ENCODE assay signal across 10 cellular contexts in genomic region chr3:138950006-138950644, GRCh38. TPM values are rescaled to one million over a fixed set of nuclear protein-coding genes. Genes with fewer than 3 reads are reported as not detected.
DNase-seq lines count a peak whose midpoint lies in the region; ATAC-seq and TF ChIP-seq lines count a peak whose summit lies in the region.
"Had no signal": no experiment of that assay in that cellular context is flagged by ENCODE, and none has a peak within 500 bp of the region (broad histone marks: within the 10 kb centered on the region; RNA-seq: fewer than 3 reads in every experiment).

No MANE protein-coding gene starts in this region.

- no peaks in the 10 kb centered on the region for H3K36me3 ChIP-seq in SK-N-SH (replicated peaks in 1 of 2; ENCODE audit: control insufficient read depth in 1 of 2, insufficient read depth in 2 of 2, low read length in 1 of 2)
- no peaks in the 10 kb centered on the region for H3K36me3 ChIP-seq in osteoblast (ENCODE audit: insufficient read depth, low read length)

- no peaks in the 10 kb centered on the region for H3K79me2 ChIP-seq in SK-N-SH (ENCODE audit: insufficient read depth)
- no peaks in the 10 kb centered on the region for H3K79me2 ChIP-seq in osteoblast (ENCODE audit: insufficient read depth, low read length)

- CTCF ChIA-PET in SK-N-SH (lab: Yijun Ruan, JAX) = interaction anchor here (1.0 to 11.9 kb wide), 4 partner anchors 8 to 34 kb away, joined by 3 to 100 read pairs (median 5); no protein-coding TSS in a partner anchor

- peak overlapping the region; percentile 89 for H3K4me2 ChIP-seq in SK-N-SH
- peak overlapping the region; percentile 72 for H3K4me2 ChIP-seq in osteoblast (ENCODE audit: insufficient read depth, low read length)

- TF ChIP-seq CTCF in SK-N-SH (IDR thresholded peaks at IDR 0.05) (no peak), fibroblast of mammary gland (conservative IDR thresholded peaks at IDR 0.05; ENCODE audit: control insufficient read depth, insufficient read depth, low read depth, low read length) (no peak), osteoblast (IDR thresholded peaks at IDR 0.05; ENCODE audit: extremely low read depth, low read depth, low read length) (no peak)

- H3F3A ChIP-seq in SK-N-SH (replicated peaks; ENCODE audit: insufficient read depth) = peaks cover 5% of the 10 kb centered on the region

- no peak for TF ChIP-seq EP300 in SK-N-SH (IDR thresholded peaks at IDR 0.05; ENCODE audit: borderline replicate concordance in 1 of 2, low read depth in 1 of 2, low read length in 1 of 2)

- no peaks in the 10 kb centered on the region for H3K9me2 ChIP-seq in SK-N-SH

- H3K9me3 ChIP-seq in SK-N-SH (no peaks in the 10 kb centered on the region), osteoblast (ENCODE audit: low read depth, low read length) (no peaks in the 10 kb centered on the region)

- no peak for TF ChIP-seq RAD21 in SK-N-SH (IDR thresholded peaks at IDR 0.05; ENCODE audit: low read length)

- POLR2A ChIA-PET in SK-N-SH (lab: Yijun Ruan, JAX) = no interaction called here

- H3K27ac ChIP-seq in SK-N-SH (ENCODE audit: low read depth in 2 of 2, low read length in 1 of 2) (no peak overlapping the region), osteoblast (ENCODE audit: low read depth, low read length) (no peak overlapping the region)

- H3K27me3 ChIP-seq in SK-N-SH (ENCODE audit: insufficient read depth) = peaks cover 78% of the 10 kb centered on the region
- H3K27me3 ChIP-seq in osteoblast (ENCODE audit: insufficient read depth, low read length) = peaks cover 77% of the 10 kb centered on the region

- peak overlapping the region; percentile 34 to 53 for H3K4me3 ChIP-seq in SK-N-SH (ENCODE audit: low read depth in 2 of 2, low read length in 1 of 2)
- H3K4me3 ChIP-seq in fibroblast of mammary gland (ENCODE audit: control insufficient read depth, low read depth, low read length) = peak overlapping the region; percentile 7
- peak overlapping the region; percentile 56 for H3K4me3 ChIP-seq in osteoblast (ENCODE audit: insufficient read depth, low read length)

- H3K9ac ChIP-seq in SK-N-SH = no peak overlapping the region

- DNase-seq in GM03348 (ENCODE audit: low spot score) (peak; percentile 65), SK-N-SH (peak; percentile 73), fibroblast of mammary gland (ENCODE audit: low read depth) (peak; percentile 24), osteoblast (ENCODE audit: insufficient read length, low spot score, missing footprints) (peak; percentile 92), amniotic stem cell (lab: John Stamatoyannopoulos, UW) (no peak), foreskin melanocyte (no peak)

- H2AFZ ChIP-seq in SK-N-SH (ENCODE audit: low read depth) (peak overlapping the region; percentile 63; the same call in 1 of the 2 replicates), osteoblast (ENCODE audit: low read length) (peak overlapping the region; percentile 84)

- 6% methylated on average over 13 of the region's 53 CpGs for WGBS in SK-N-SH (ENCODE audit: low lambda C conversion rate)

- H3K4me1 ChIP-seq in SK-N-SH (ENCODE audit: control insufficient read depth in 1 of 2, insufficient read depth in 2 of 2, low read depth in 1 of 2, low read length in 1 of 2) = peaks cover 0 to 4% of the 10 kb centered on the region in 2 experiments; a peak in 2 of 4 replicates
- no peaks in the 10 kb centered on the region for H3K4me1 ChIP-seq in osteoblast (ENCODE audit: insufficient read depth, low read length)

- no peak for ATAC-seq in HG02973 (IDR thresholded peaks at IDR 0.05; ENCODE audit: unreplicated experiment)
- ATAC-seq in GM19455 (IDR thresholded peaks at IDR 0.05; ENCODE audit: unreplicated experiment) = no peak

- H4K20me1 ChIP-seq in SK-N-SH (ENCODE audit: insufficient read depth) (no peaks in the 10 kb centered on the region), osteoblast (ENCODE audit: insufficient read depth, low read length) (peaks cover 2% of the 10 kb centered on the region)

TF ChIP-seq in SK-N-SH, 30 proteins besides CTCF, POLR2A, EP300 and RAD21:
- TF ChIP-seq USF1 (IDR thresholded peaks at IDR 0.05; ENCODE audit: borderline replicate concordance, low read depth) (no peak), EZH2phosphoT487 (IDR thresholded peaks at IDR 0.05; ENCODE audit: borderline replicate concordance, low read depth) (peak; percentile 92; the same call in 1 of the 2 replicates)

RNA-seq across cellular contexts. Expression of gene FOXL2NB, which starts 3.1 kb away (rescaled TPM):
- polyA plus RNA-seq in SK-N-SH (2012; rRNA removed) = not detected in 2 replicates
- 0.01 TPM in 1 of 2 replicates, not detected in the other for polyA plus RNA-seq in SK-N-SH (2012; cell fraction: cytosol; rRNA removed)
- polyA plus RNA-seq in SK-N-SH (2012; cell fraction: nucleus; rRNA removed) = 0.04 TPM in 1 of 2 replicates, not detected in the other
- total RNA-seq in osteoblast = 0.36 TPM in 1 of 2 replicates, not detected in the other

RNA-seq across cellular contexts. Expression of gene FOXL2, which starts 3.2 kb away (rescaled TPM):
- polyA plus RNA-seq in SK-N-SH (2012; rRNA removed) = not detected in 2 replicates
- polyA plus RNA-seq in SK-N-SH (2012; cell fraction: cytosol; rRNA removed) = not detected in 2 replicates
- polyA plus RNA-seq in SK-N-SH (2012; cell fraction: nucleus; rRNA removed) = 0.02 TPM in 1 of 2 replicates, not detected in the other
- under 0.01 and 0.36 TPM in 2 replicates for total RNA-seq in osteoblast
- total RNA-seq: mononuclear cell had no signal

RNA-seq across cellular contexts. Expression of gene PRR23A, which starts 55.9 kb away (rescaled TPM):
- polyA plus RNA-seq in SK-N-SH (2012; rRNA removed) = not detected in 2 replicates
- polyA plus RNA-seq in SK-N-SH (2012; cell fraction: cytosol; rRNA removed) = not detected in 2 replicates
- not detected in 2 replicates for polyA plus RNA-seq in SK-N-SH (2012; cell fraction: nucleus; rRNA removed)
- not detected in 2 replicates for total RNA-seq in osteoblast
- total RNA-seq: mononuclear cell, NCI-H460 had no signal

Comparison
In these comparisons a context has a peak if more than half of its experiments do, and no peak if none do; other contexts are left out.
1. DNase-seq: peak in GM03348 (single experiment), SK-N-SH (single experiment), fibroblast of mammary gland (single experiment) and osteoblast (single experiment); none in amniotic stem cell (single experiment) and foreskin melanocyte (single experiment).
2. Peak in every context shown above with its lines, with median percentiles within 50 percentile points of each other: H3K4me3 ChIP-seq.